ENCODE assay signal across 14 cellular contexts in the genomic region with DNA sequence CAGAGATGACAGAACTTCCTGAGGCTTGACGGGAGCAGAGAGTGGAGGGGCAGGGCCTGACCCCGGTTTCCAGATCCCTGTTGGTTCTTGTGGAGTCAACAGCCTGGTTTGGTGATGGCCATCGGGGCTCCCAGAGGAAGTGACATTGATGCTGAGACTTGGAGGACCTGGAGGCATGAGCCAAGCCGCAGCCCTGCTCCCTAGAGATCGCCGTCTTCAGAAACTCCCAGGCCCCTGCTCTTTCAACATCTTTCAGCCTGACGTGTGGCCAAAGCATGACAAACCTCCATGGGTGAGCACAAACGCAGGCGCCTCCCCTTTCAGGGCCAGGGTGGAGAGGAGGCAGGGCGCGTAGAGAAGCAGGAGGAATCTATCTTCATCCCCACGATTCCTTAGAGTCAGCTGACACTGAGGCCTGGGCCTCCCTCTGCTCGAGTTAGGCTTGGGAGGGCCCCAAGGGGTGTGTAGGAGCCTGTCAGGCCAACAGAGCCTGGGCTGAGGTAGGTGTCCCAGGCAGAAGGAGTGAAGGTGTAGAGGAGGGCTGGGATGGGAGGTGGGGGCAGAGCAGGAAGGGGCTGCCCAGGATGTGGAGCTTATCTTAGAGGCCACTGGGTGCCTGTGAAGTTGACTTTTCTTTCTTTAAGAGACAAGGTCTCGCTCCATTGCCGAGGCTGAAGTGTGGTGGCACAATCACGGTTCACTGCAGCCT. TPM values are rescaled to one million over a fixed set of nuclear protein-coding genes. Genes with fewer than 3 reads are reported as not detected.
DNase-seq lines count a peak whose midpoint lies in the region; ATAC-seq, FAIRE-seq and TF ChIP-seq lines count a peak whose summit lies in the region.
"Had no signal": no experiment of that assay in that cellular context is flagged by ENCODE, and none has a peak within 500 bp of the region (broad histone marks: within the 10 kb centered on the region; RNA-seq: fewer than 3 reads in every experiment).

No MANE protein-coding gene starts in this region.

- H4K20me1 ChIP-seq in BLaER1 treated with 17β-estradiol and CSF1 and Interleukin-3, amounts not matched to agents 10 nM and 100 nM, result no peaks in the 10 kb centered on the region
- H4K20me1 ChIP-seq in K562 (replicated peaks; ENCODE audit: control insufficient read depth, insufficient read depth, low read length) (no peaks in the 10 kb centered on the region), neural progenitor cell (ENCODE audit: low read depth) (no peaks in the 10 kb centered on the region)

- no peak overlapping the region for H3K4me3 Mint-ChIP-seq in neural progenitor cell
- H3K4me3 Mint-ChIP-seq: activated CD4-positive, alpha-beta T cell treated with anti-CD3 and anti-CD28 coated beads, Interleukin-2, amount 10 ng/mL, durations not matched to agents 24 days and 14 days; naive B cell had no signal

- peaks cover 23 to 82% (median 77%) of the 10 kb centered on the region in 10 experiments for H3K4me1 ChIP-seq in BLaER1 treated with 17β-estradiol and CSF1 and Interleukin-3, amounts not matched to agents 10 nM and 100 nM
- H3K4me1 ChIP-seq in K562 (replicated peaks in 1 of 2; ENCODE audit: control insufficient read depth in 2 of 2, insufficient read depth in 2 of 2, low read length in 2 of 2) (peaks cover 14 to 41% of the 10 kb centered on the region in 2 experiments; a peak in 4 of 5 replicates), heart right ventricle (peaks cover 4 to 67% (median 40%) of the 10 kb centered on the region in 9 donors), neural progenitor cell (no peaks in the 10 kb centered on the region)

- H3K4me3 ChIP-seq in BLaER1 treated with 17β-estradiol and CSF1 and Interleukin-3, amounts not matched to agents 10 nM and 100 nM, result peak overlapping the region in 6 of 10 experiments; percentile 18 to 43 (median 35); a peak in 9 of 20 replicates
- H3K4me3 ChIP-seq in K562 (no peak overlapping the region), heart right ventricle (no peak overlapping the region), skeletal muscle cell (ENCODE audit: low read depth, low read length) (no peak overlapping the region), neural progenitor cell (no peak overlapping the region)
- H3K4me3 ChIP-seq: vagina had no signal

- peak overlapping the region; percentile 49 to 87 (median 82) for H3K4me2 ChIP-seq in BLaER1 treated with 17β-estradiol and CSF1 and Interleukin-3, amounts not matched to agents 10 nM and 100 nM
- no peak overlapping the region for H3K4me2 ChIP-seq in K562 (ENCODE audit: insufficient read depth, low read length)
- H3K4me2 ChIP-seq in neural progenitor cell, result no peak overlapping the region

- TF ChIP-seq CTCF in K562 (IDR thresholded peaks at IDR 0.05 in 2 of 3, conservative IDR thresholded peaks at IDR 0.05 in 1 of 3; ENCODE audit: insufficient read depth in 2 of 3, low read depth in 1 of 3, low read length in 3 of 3) (no peak), heart right ventricle (IDR thresholded peaks at IDR 0.05) (no peak), neural progenitor cell (IDR thresholded peaks at IDR 0.05) (no peak)

- peaks cover 10% of the 10 kb centered on the region for H3K9me3 Mint-ChIP-seq in neural progenitor cell

- no peaks in the 10 kb centered on the region for H3K79me2 ChIP-seq in K562 (ENCODE audit: control insufficient read depth, insufficient read depth, low read length)
- no peaks in the 10 kb centered on the region for H3K79me2 ChIP-seq in neural progenitor cell (ENCODE audit: low read depth)

- no peak overlapping the region for H3K27ac Mint-ChIP-seq in neural progenitor cell
- H3K27ac Mint-ChIP-seq: activated CD4-positive, alpha-beta T cell treated with anti-CD3 and anti-CD28 coated beads, Interleukin-2, amount 10 ng/mL, durations not matched to agents 24 days and 14 days had no signal

- BruUV-seq in K562 (replicated peaks; lab: Mats Ljungman, UMichigan), result no TSS peak

- no peaks in the 10 kb centered on the region for H3K9me1 ChIP-seq in K562 (ENCODE audit: control insufficient read depth, insufficient read depth, low read length)

- no peaks in the 10 kb centered on the region for H3F3A ChIP-seq in neural progenitor cell (ENCODE audit: low read depth)

- FAIRE-seq in K562 (lab: Jason Lieb, UNC), result no peak
- FAIRE-seq: astrocyte, GM12891 had no signal

- DNase-seq in K562 (ENCODE audit: extremely low read depth in 1 of 4, low spot score in 3 of 4) (peak in 3 of 4 experiments; percentile 19 to 23 (median 21)), heart right ventricle (peak; percentile 85 to 90), skeletal muscle cell (ENCODE audit: low read depth) (peak; percentile 98), neural progenitor cell (ENCODE audit: low spot score) (no peak), NCI-H510A treated with DMSO at 0.1 percent for 48 hours (lab: John Stamatoyannopoulos, UW) (no peak)
- no peak for DNase-seq in activated CD8-positive, alpha-beta memory T cell treated with anti-CD3 and anti-CD28 coated beads, Interleukin-2, amount 50 U/mL, for 48 hours
- DNase-seq: activated CD4-positive, alpha-beta T cell treated with anti-CD3 and anti-CD28 coated beads, Interleukin-2, amount 10 ng/mL, durations not matched to agents 24 days and 14 days; DMS53; naive B cell had no signal

- no peak for TF ChIP-seq RAD21 in K562 (CRISPR knock-in tag; conservative IDR thresholded peaks at IDR 0.05 in 1 of 2, IDR thresholded peaks at IDR 0.05 in 1 of 2)

- H3K4me1 Mint-ChIP-seq in neural progenitor cell, result peaks cover 3% of the 10 kb centered on the region

- in situ Hi-C loops in K562 (cut with MboI), result no loop called here

- ATAC-seq in K562 (peak; percentile 27; the same call in 2 of the 3 replicates), heart right ventricle (peak; percentile 53 to 83 (median 74)), HG02610 (IDR thresholded peaks at IDR 0.05; ENCODE audit: unreplicated experiment) (no peak)

- CTCF ChIA-PET in K562 (lab: Yijun Ruan, JAX; ENCODE audit: low intra/inter-chr PET ratio), result no interaction called here

- WGBS in K562 (ENCODE audit: insufficient coverage, low coverage, missing lambda C conversion rate), result 30% methylated on average over 14 of the region's 16 CpGs
- WGBS in heart right ventricle, 2 donors, result 53 to 71% methylated on average over 16 of the region's 16 CpGs

- H2AFZ ChIP-seq in K562 (ENCODE audit: low read depth, low read length) (peak overlapping the region; percentile 59), neural progenitor cell (replicated peaks) (no peak overlapping the region)

- H3K27me3 ChIP-seq in BLaER1 treated with 17β-estradiol and CSF1 and Interleukin-3, amounts not matched to agents 10 nM and 100 nM, result no peaks in the 10 kb centered on the region
- H3K27me3 ChIP-seq in K562 (ENCODE audit: control insufficient read depth in 2 of 2, insufficient read depth in 2 of 2, low read length in 2 of 2) (no peaks in the 10 kb centered on the region; a peak in 1 of 5 replicates), heart right ventricle (no peaks in the 10 kb centered on the region), neural progenitor cell (no peaks in the 10 kb centered on the region)
- H3K27me3 ChIP-seq: vagina had no signal

- H3K27me3 Mint-ChIP-seq in neural progenitor cell (ENCODE audit: insufficient read depth, low read depth), result peaks cover 4% of the 10 kb centered on the region
- H3K27me3 Mint-ChIP-seq: activated CD4-positive, alpha-beta T cell treated with anti-CD3 and anti-CD28 coated beads, Interleukin-2, amount 10 ng/mL, durations not matched to agents 24 days and 14 days had no signal

- peak overlapping the region; percentile 4 to 83 (median 73); a peak in 21 of 22 replicates for H3K9ac ChIP-seq in BLaER1 treated with 17β-estradiol and CSF1 and Interleukin-3, amounts not matched to agents 10 nM and 100 nM
- H3K9ac ChIP-seq in K562 (ENCODE audit: insufficient read depth in 1 of 2, low read depth in 2 of 2, low read length in 2 of 2) (0 out of 4 replicates have a peak overlapping the region, but pooled peaks of 1 of the 2 experiments have one; percentile 5), neural progenitor cell (no peak overlapping the region)

- H3K36me3 Mint-ChIP-seq in neural progenitor cell, result no peaks in the 10 kb centered on the region

- POLR2A ChIA-PET in K562 (lab: Yijun Ruan, JAX), result interaction anchor here (0.6 to 1.2 kb wide), 2 partner anchors 11 to 79 kb away, joined by 3 to 4 read pairs; no protein-coding TSS in a partner anchor

- TF ChIP-seq POLR2A in K562 (conservative IDR thresholded peaks at IDR 0.05), result no peak

- intact Hi-C loops in K562 (cut with micrococcal nuclease), result no loop called here
- intact Hi-C loops in heart right ventricle (cut with DNase I), result loop anchor here in 2 of 10 donors (5.0 kb wide), 3 partner anchors 58 to 147 kb away; no protein-coding TSS in a partner anchor

- TF ChIP-seq EP300 in K562 (IDR thresholded peaks at IDR 0.05; ENCODE audit: low read length), result no peak

- H3K9me3 ChIP-seq in BLaER1 treated with 17β-estradiol and CSF1 and Interleukin-3, amounts not matched to agents 10 nM and 100 nM (replicated peaks in 1 of 11), result peaks cover 23 to 44% (median 32%) of the 10 kb centered on the region in 11 experiments
- H3K9me3 ChIP-seq in K562 (replicated peaks; ENCODE audit: control insufficient read depth, insufficient read depth, low read depth, low read length) (peaks cover 4% of the 10 kb centered on the region; the same call in 1 of the 2 replicates), heart right ventricle (peaks cover 0 to 12% (median 0%) of the 10 kb centered on the region in 11 donors), neural progenitor cell (ENCODE audit: low read depth) (no peaks in the 10 kb centered on the region)
- H3K9me3 ChIP-seq: vagina had no signal

- peak overlapping the region in 10 of 11 experiments; percentile 63 to 94 (median 90); a peak in 21 of 22 replicates for H3K27ac ChIP-seq in BLaER1 treated with 17β-estradiol and CSF1 and Interleukin-3, amounts not matched to agents 10 nM and 100 nM
- no peak overlapping the region for H3K27ac ChIP-seq in K562 (ENCODE audit: extremely low read depth, low read depth, low read length)
- H3K27ac ChIP-seq in heart right ventricle, result peak overlapping the region in 9 of 10 donors; percentile 52 to 81 (median 74)
- no peak overlapping the region for H3K27ac ChIP-seq in neural progenitor cell
- H3K27ac ChIP-seq: vagina had no signal

- peaks cover 0 to 20% (median 18%) of the 10 kb centered on the region in 11 experiments; a peak in 14 of 22 replicates for H3K36me3 ChIP-seq in BLaER1 treated with 17β-estradiol and CSF1 and Interleukin-3, amounts not matched to agents 10 nM and 100 nM
- H3K36me3 ChIP-seq in K562 (ENCODE audit: control insufficient read depth, insufficient read depth, low read length) (no peaks in the 10 kb centered on the region), heart right ventricle (no peaks in the 10 kb centered on the region), neural progenitor cell (no peaks in the 10 kb centered on the region)
- H3K36me3 ChIP-seq: vagina had no signal

RNA-seq across cellular contexts. Expression of a gene that starts 56.1 kb away (rescaled TPM):
- total RNA-seq in K562 (2011; cell fraction: chromatin; rRNA removed; ENCODE audit: low replicate concordance), result 33.8 and 39.7 TPM in 2 replicates
- 29.3 and 37.5 TPM in 2 replicates for total RNA-seq in K562 (2011; cell fraction: nucleolus; rRNA removed)
- 33.7 and 41.4 TPM in 2 replicates for total RNA-seq in K562 (2011; cell fraction: nucleoplasm; rRNA removed)
- total RNA-seq in K562 (2014; rRNA removed) (13.4 and 19.0 TPM in 2 replicates), K562 (2014; rRNA removed; fragmentation: Illumina TruSeq; extraction: Trizol) (11.8 and 12.3 TPM in 2 replicates), K562 (2015; rRNA removed; fragmentation: Illumina TruSeq; extraction: Trizol) (11.7 and 12.7 TPM in 2 replicates), K562 (2021) (15.3 and 15.5 TPM in 2 replicates), heart right ventricle (10 to 100 TPM; 31.4 to 42.0 (median 35.2) TPM), neural progenitor cell (ENCODE audit: low replicate concordance) (15.7 and 28.0 TPM in 2 replicates)
- polyA plus RNA-seq in K562 (2011; rRNA removed) (12.7 and 13.3 TPM in 2 replicates), K562 (2014; fragmentation: Illumina TruSeq; extraction: Trizol) (11.9 and 14.2 TPM in 2 replicates), K562 (2014; fragmentation: Nextera tagmentation; extraction: Ambion mirVana) (1 to 10 TPM; 2.2 to 2.4 TPM), K562 (2014; rRNA removed) (15.8 and 16.1 TPM in 2 replicates), heart right ventricle (10 to 100 TPM; 32.6 to 33.8 TPM)
- polyA plus RNA-seq in K562 (2011; cell fraction: cytosol; rRNA removed), result 15.8 and 18.2 TPM in 2 replicates
- polyA plus RNA-seq in K562 (2011; cell fraction: nucleus; rRNA removed), result 15.7 and 16.3 TPM in 2 replicates
- polyA plus RNA-seq in K562 (2012), result 9.7 and 10.4 TPM in 2 replicates
- polyA minus RNA-seq in K562 (2011; rRNA and poly(A)+ RNA removed), result 12.5 and 13.2 TPM in 2 replicates
- 8.5 and 9.4 TPM in 2 replicates for polyA minus RNA-seq in K562 (2011; cell fraction: cytosol; rRNA and poly(A)+ RNA removed)
- 18.0 and 18.4 TPM in 2 replicates for polyA minus RNA-seq in K562 (2011; cell fraction: nucleus; rRNA and poly(A)+ RNA removed)

Comparison
In these comparisons a context has a peak if more than half of its experiments do, and no peak if none do; other contexts are left out.
1. H3K27ac ChIP-seq: peak in BLaER1 treated with 17β-estradiol and CSF1 and Interleukin-3, amounts not matched to agents 10 nM and 100 nM (10 of 11) and heart right ventricle (9 of 10); none in K562 (single experiment) and neural progenitor cell (single experiment).
2. H3K4me2 ChIP-seq: peak in BLaER1 treated with 17β-estradiol and CSF1 and Interleukin-3, amounts not matched to agents 10 nM and 100 nM (11 of 11); none in K562 (single experiment) and neural progenitor cell (single experiment).
3. H3K4me3 ChIP-seq: peak in BLaER1 treated with 17β-estradiol and CSF1 and Interleukin-3, amounts not matched to agents 10 nM and 100 nM (6 of 10); none in K562 (single experiment), heart right ventricle (0 of 10), skeletal muscle cell (single experiment) and neural progenitor cell (single experiment).
4. DNase-seq: peak in K562 (3 of 4), heart right ventricle (2 of 2) and skeletal muscle cell (single experiment); none in neural progenitor cell (single experiment), activated CD8-positive, alpha-beta memory T cell treated with anti-CD3 and anti-CD28 coated beads, Interleukin-2, amount 50 U/mL, for 48 hours (single experiment) and NCI-H510A treated with DMSO at 0.1 percent for 48 hours (single experiment).